11 cellular contexts compared by ENCODE assay signal in the genomic region with DNA sequence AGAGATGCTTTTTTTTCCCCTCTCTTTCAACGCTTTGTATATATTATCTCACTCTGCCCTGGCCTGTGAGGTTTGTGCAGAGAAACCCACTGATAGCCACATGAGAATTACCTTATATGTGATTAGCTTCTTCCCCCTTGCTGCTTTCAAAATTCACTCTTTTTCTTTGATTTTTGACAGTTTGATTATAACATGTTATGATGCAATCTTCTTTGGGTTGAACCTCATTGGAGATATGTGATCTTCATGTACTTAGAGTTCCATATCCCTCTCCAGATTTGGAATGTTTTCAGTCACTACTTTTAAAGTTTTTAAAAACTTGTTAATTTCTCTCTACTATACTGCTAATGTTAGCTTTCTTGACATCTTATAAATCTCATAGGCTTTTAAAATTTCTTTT.
"Had no signal": no experiment of that assay in that cellular context is flagged by ENCODE, and none has a peak within 500 bp of the region (broad histone marks: within the 10 kb centered on the region; RNA-seq: fewer than 3 reads in every experiment).

No MANE protein-coding gene starts in this region.

- ATAC-seq: GM23338, HCT116 had no signal

- H3K4me1 ChIP-seq: HAP-1 had no signal

- FAIRE-seq: H1, H54 had no signal

- H3K36me3 ChIP-seq: HAP-1 had no signal

- H2AFZ ChIP-seq: GM23248, GM23338 had no signal

- H3K4me2 ChIP-seq: GM23338 had no signal

- DNase-seq: GM23248, GOT3, H7, H9, HCEC 1CT, HFFc6 had no signal

- H3K9ac ChIP-seq: GM23248 had no signal

- H3K9me3 ChIP-seq: HAP-1 had no signal

- H3K27ac ChIP-seq: GM23248 had no signal

- H3K4me3 ChIP-seq: GM23248, GM23338, HAP-1 had no signal
